Comparison of ENCODE assay signal across 20 cellular contexts in the genomic region with DNA sequence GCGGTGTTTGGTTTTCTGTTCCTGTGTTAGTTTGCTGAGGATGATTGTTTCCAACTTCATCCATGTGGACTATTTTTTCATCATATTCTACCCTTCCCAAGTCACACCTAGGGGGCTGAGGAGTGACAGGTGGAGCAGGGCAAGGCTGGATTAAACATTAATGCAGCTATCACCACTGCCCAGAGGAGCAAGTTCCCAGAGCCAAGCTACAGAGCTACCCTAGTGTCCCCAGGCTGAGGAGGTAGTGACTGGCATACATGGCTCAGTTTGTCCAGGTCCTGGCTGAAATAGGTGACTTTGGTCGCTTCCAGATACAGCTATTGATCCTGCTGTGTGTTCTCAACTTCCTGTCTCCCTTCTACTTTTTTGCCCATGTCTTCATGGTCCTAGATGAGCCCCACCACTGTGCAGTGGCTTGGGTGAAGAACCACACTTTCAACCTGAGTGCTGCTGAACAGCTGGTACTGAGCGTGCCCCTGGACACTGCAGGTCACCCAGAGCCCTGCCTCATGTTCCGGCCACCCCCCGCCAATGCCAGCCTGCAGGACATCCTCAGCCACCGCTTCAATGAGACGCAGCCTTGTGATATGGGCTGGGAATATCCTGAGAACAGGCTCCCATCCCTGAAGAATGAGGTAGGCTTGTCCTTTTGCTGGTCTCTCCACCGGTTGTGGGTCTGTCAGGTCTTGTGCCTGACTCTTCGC. TPM values are rescaled to one million over a fixed set of nuclear protein-coding genes. Genes with fewer than 3 reads are reported as not detected.
"Had no signal": no experiment of that assay in that cellular context is flagged by ENCODE, and none has a peak within 500 bp of the region (broad histone marks: within the 10 kb centered on the region; RNA-seq: fewer than 3 reads in every experiment).

A gene with protein sequence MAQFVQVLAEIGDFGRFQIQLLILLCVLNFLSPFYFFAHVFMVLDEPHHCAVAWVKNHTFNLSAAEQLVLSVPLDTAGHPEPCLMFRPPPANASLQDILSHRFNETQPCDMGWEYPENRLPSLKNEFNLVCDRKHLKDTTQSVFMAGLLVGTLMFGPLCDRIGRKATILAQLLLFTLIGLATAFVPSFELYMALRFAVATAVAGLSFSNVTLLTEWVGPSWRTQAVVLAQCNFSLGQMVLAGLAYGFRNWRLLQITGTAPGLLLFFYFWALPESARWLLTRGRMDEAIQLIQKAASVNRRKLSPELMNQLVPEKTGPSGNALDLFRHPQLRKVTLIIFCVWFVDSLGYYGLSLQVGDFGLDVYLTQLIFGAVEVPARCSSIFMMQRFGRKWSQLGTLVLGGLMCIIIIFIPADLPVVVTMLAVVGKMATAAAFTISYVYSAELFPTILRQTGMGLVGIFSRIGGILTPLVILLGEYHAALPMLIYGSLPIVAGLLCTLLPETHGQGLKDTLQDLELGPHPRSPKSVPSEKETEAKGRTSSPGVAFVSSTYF (plus strand): TSS at position 209 of the 704 bp plus-strand sequence. CDS start 49 bp downstream, at position 258.

- H3K36me3 ChIP-seq: ovary, upper lobe of right lung had no signal

- H3K27me3 ChIP-seq: ascending aorta, esophagus squamous epithelium, ovary, sigmoid colon, spleen, testis, upper lobe of right lung had no signal

- H3K9me3 ChIP-seq: ascending aorta, esophagus squamous epithelium, ovary, sigmoid colon, SK-N-SH, spleen, testis, upper lobe of right lung had no signal

- H3K9me3 Mint-ChIP-seq: activated CD8-positive, alpha-beta T cell treated with anti-CD3 and anti-CD28 coated beads for 36 hours; stimulated activated memory B cell treated with anti-CD40 and anti-IgM and Interleukin-4, amounts not matched to agents 10 μg/mL and 1 μg/mL and 100 μg/mL, for 72 hours had no signal

- H3K4me3 ChIP-seq: ascending aorta, esophagus squamous epithelium, ovary, sigmoid colon, spleen, testis, upper lobe of right lung had no signal

- ATAC-seq: activated CD8-positive, alpha-beta T cell treated with anti-CD3 and anti-CD28 coated beads for 36 hours; upper lobe of right lung had no signal

- FAIRE-seq: endothelial cell of umbilical vein had no signal

- H3K27ac ChIP-seq: ascending aorta, esophagus squamous epithelium, ovary, sigmoid colon, spleen, testis, upper lobe of right lung had no signal

- H3K4me3 Mint-ChIP-seq: activated CD8-positive, alpha-beta T cell treated with anti-CD3 and anti-CD28 coated beads for 36 hours; neural crest cell; stimulated activated memory B cell treated with anti-CD40 and anti-IgM and Interleukin-4, amounts not matched to agents 10 μg/mL and 1 μg/mL and 100 μg/mL, for 72 hours had no signal

- H3K9ac ChIP-seq: SK-N-SH had no signal

- H3K4me1 ChIP-seq: ascending aorta, sigmoid colon, testis, upper lobe of right lung had no signal

- H3K4me2 ChIP-seq: SK-N-SH had no signal

- DNase-seq: activated CD4-positive, alpha-beta T cell treated with anti-CD3 and anti-CD28 coated beads for 48 hours; activated CD4-positive, CD25-positive, alpha-beta regulatory T cell; activated CD8-positive, alpha-beta T cell treated with anti-CD3 and anti-CD28 coated beads for 36 hours; activated naive CD4-positive, alpha-beta T cell treated with anti-CD3 and anti-CD28 coated beads, Interleukin-2, amount 50 U/mL, for 16 hours; activated T-cell treated with anti-CD3 and anti-CD28 coated beads, Interleukin-2, amount 50 U/mL, for 1 hour; cerebellar nuclear complex; effector CD8-positive, alpha-beta T cell; esophagus squamous epithelium; midbrain; ovary; sigmoid colon; SK-N-SH; spleen; stimulated activated CD4-positive, alpha-beta T cell treated with anti-CD3 and anti-CD28 coated beads, Interleukin-4, amount 100 ng/mL, for 4 hours; testis; upper lobe of right lung had no signal

- H3K27me3 Mint-ChIP-seq: activated CD8-positive, alpha-beta T cell treated with anti-CD3 and anti-CD28 coated beads for 36 hours; stimulated activated memory B cell treated with anti-CD40 and anti-IgM and Interleukin-4, amounts not matched to agents 10 μg/mL and 1 μg/mL and 100 μg/mL, for 72 hours had no signal

- H3K4me1 Mint-ChIP-seq: neural crest cell had no signal

- H3K27ac Mint-ChIP-seq: activated CD8-positive, alpha-beta T cell treated with anti-CD3 and anti-CD28 coated beads for 36 hours; stimulated activated memory B cell treated with anti-CD40 and anti-IgM and Interleukin-4, amounts not matched to agents 10 μg/mL and 1 μg/mL and 100 μg/mL, for 72 hours had no signal

RNA-seq across cellular contexts. Expression of the gene that starts here (rescaled TPM):
- total RNA-seq: ascending aorta had no signal
- polyA plus RNA-seq: ovary had no signal
